In genomic region chr5:160289356-160289651, GRCh38 we compare ENCODE assay signal across 18 cellular contexts. TPM values are rescaled to one million over a fixed set of nuclear protein-coding genes. Genes with fewer than 3 reads are reported as not detected.
DNase-seq lines count a peak whose midpoint lies in the region; ATAC-seq and TF ChIP-seq lines count a peak whose summit lies in the region.
"Had no signal": no experiment of that assay in that cellular context is flagged by ENCODE, and none has a peak within 500 bp of the region (broad histone marks: within the 10 kb centered on the region; RNA-seq: fewer than 3 reads in every experiment).

No MANE protein-coding gene starts in this region.

- no peak overlapping the region for H3K4me3 Mint-ChIP-seq in natural killer cell treated with Interleukin-12 subunit alpha and Interleukin-12 subunit beta and Interleukin-15 and Interleukin-18, amount 100 ng/mL, for 72 hours
- H3K4me3 Mint-ChIP-seq: activated CD4-positive, alpha-beta memory T cell treated with anti-CD3 and anti-CD28 coated beads, Interleukin-2, amount 10 ng/mL, durations not matched to agents 7 days and 5 days; activated naive CD8-positive, alpha-beta T cell; nephron had no signal

- H3K4me3 ChIP-seq in GM12865 (ENCODE audit: low read depth, low read length) (no peak overlapping the region), GM23248 (no peak overlapping the region)
- H3K4me3 ChIP-seq: PC-9 had no signal

- no peak overlapping the region for H2AFZ ChIP-seq in GM23248
- H2AFZ ChIP-seq: PC-9 had no signal

- H3K4me1 ChIP-seq in foreskin keratinocyte (peaks cover 12% of the 10 kb centered on the region), GM23248 (ENCODE audit: insufficient read depth) (no peaks in the 10 kb centered on the region)

- peak overlapping the region; percentile 47 to 94 for H3K27ac Mint-ChIP-seq in natural killer cell treated with Interleukin-12 subunit alpha and Interleukin-12 subunit beta and Interleukin-15 and Interleukin-18, amount 100 ng/mL, for 72 hours
- H3K27ac Mint-ChIP-seq: activated CD4-positive, alpha-beta memory T cell treated with anti-CD3 and anti-CD28 coated beads, Interleukin-2, amount 10 ng/mL, durations not matched to agents 7 days and 5 days; activated naive CD8-positive, alpha-beta T cell had no signal

- 61 to 69% methylated on average over 2 of the region's 2 CpGs for WGBS in GM23248 (ENCODE audit: low coverage in 1 of 2, low lambda C conversion rate in 2 of 2, missing lambda C conversion rate in 2 of 2), 2 experiments

- no peaks in the 10 kb centered on the region for H3K36me3 ChIP-seq in GM23248 (ENCODE audit: low read depth)

- no peaks in the 10 kb centered on the region for H3K79me2 ChIP-seq in GM23248 (ENCODE audit: insufficient read depth)

- TF ChIP-seq CTCF in GM12865 (IDR thresholded peaks at IDR 0.05; ENCODE audit: insufficient read depth, low read depth, low read length, missing control alignments) (no peak), RWPE1 (conservative IDR thresholded peaks at IDR 0.05; ENCODE audit: low read depth) (no peak), foreskin keratinocyte (conservative IDR thresholded peaks at IDR 0.05) (no peak)

- H4K20me1 ChIP-seq in GM23248 (ENCODE audit: insufficient read depth) = no peaks in the 10 kb centered on the region

- in situ Hi-C loops in GM23248 (cut with MboI) = no loop called here

- POLR2A ChIA-PET in RWPE1 (lab: Yijun Ruan, JAX; ENCODE audit: low non-redundant PET) = no interaction called here

- H3K9me3 Mint-ChIP-seq in natural killer cell treated with Interleukin-12 subunit alpha and Interleukin-12 subunit beta and Interleukin-15 and Interleukin-18, amount 100 ng/mL, for 72 hours = no peaks in the 10 kb centered on the region
- H3K9me3 Mint-ChIP-seq: activated CD4-positive, alpha-beta memory T cell treated with anti-CD3 and anti-CD28 coated beads, Interleukin-2, amount 10 ng/mL, durations not matched to agents 7 days and 5 days; nephron had no signal

- peaks cover 15 to 51% of the 10 kb centered on the region in 2 donors for H3K4me1 Mint-ChIP-seq in natural killer cell treated with Interleukin-12 subunit alpha and Interleukin-12 subunit beta and Interleukin-15 and Interleukin-18, amount 100 ng/mL, for 72 hours (ENCODE audit: low read depth in 2 of 2)
- H3K4me1 Mint-ChIP-seq: activated CD4-positive, alpha-beta memory T cell treated with anti-CD3 and anti-CD28 coated beads, Interleukin-2, amount 10 ng/mL, durations not matched to agents 7 days and 5 days had no signal

- H3K27ac ChIP-seq in RWPE1 (peak overlapping the region; percentile 62), foreskin keratinocyte (no peak overlapping the region), GM23248 (no peak overlapping the region)
- H3K27ac ChIP-seq: PC-9 had no signal

- no peak overlapping the region for H3K4me2 ChIP-seq in GM23248 (ENCODE audit: unreplicated experiment)
- H3K4me2 ChIP-seq: PC-9 had no signal

- no peaks in the 10 kb centered on the region for H3K9me2 ChIP-seq in GM23248 (ENCODE audit: insufficient read depth)

- DNase-seq in GM12865 (ENCODE audit: low read depth) (peak; percentile 18), RWPE1 (ENCODE audit: low spot score) (no peak), foreskin keratinocyte (no peak), amniotic stem cell (lab: John Stamatoyannopoulos, UW) (no peak), GM23248 (no peak), NCI-H1694 treated with DMSO at 0.1 percent for 48 hours (lab: John Stamatoyannopoulos, UW) (no peak), DMS53 (lab: John Stamatoyannopoulos, UW) (no peak)
- DNase-seq in natural killer cell treated with Interleukin-12 subunit alpha and Interleukin-12 subunit beta and Interleukin-15 and Interleukin-18, amount 100 ng/mL, for 72 hours (ENCODE audit: low spot score) = no peak
- DNase-seq: activated CD4-positive, alpha-beta memory T cell treated with anti-CD3 and anti-CD28 coated beads, Interleukin-2, amount 10 ng/mL, durations not matched to agents 7 days and 5 days; activated T-cell treated with anti-CD3 and anti-CD28 coated beads, Interleukin-2, amount 50 U/mL, for 48 hours; Calu3; H7; hippocampal formation; NCI-H2081 treated with DMSO at 0.1 percent for 48 hours had no signal

- CTCF ChIA-PET in RWPE1 (lab: Yijun Ruan, JAX) = interaction anchor here (0.5 to 1.1 kb wide), 2 partner anchors 68 to 102 kb away, joined by 3 to 4 read pairs; no protein-coding TSS in a partner anchor

- H3K9ac ChIP-seq in GM23248 = no peak overlapping the region

- H3K9me3 ChIP-seq in GM23248 (ENCODE audit: low read depth) = no peaks in the 10 kb centered on the region

- peak; percentile 1 for ATAC-seq in foreskin keratinocyte
- no peak for ATAC-seq in natural killer cell treated with Interleukin-12 subunit alpha and Interleukin-12 subunit beta and Interleukin-15 and Interleukin-18, amount 100 ng/mL, for 72 hours

- H3K36me3 Mint-ChIP-seq in natural killer cell treated with Interleukin-12 subunit alpha and Interleukin-12 subunit beta and Interleukin-15 and Interleukin-18, amount 100 ng/mL, for 72 hours = no peaks in the 10 kb centered on the region
- H3K36me3 Mint-ChIP-seq: activated naive CD8-positive, alpha-beta T cell had no signal

- no peaks in the 10 kb centered on the region for H3K27me3 Mint-ChIP-seq in natural killer cell treated with Interleukin-12 subunit alpha and Interleukin-12 subunit beta and Interleukin-15 and Interleukin-18, amount 100 ng/mL, for 72 hours
- H3K27me3 Mint-ChIP-seq: activated naive CD8-positive, alpha-beta T cell had no signal

- H3K27me3 ChIP-seq in foreskin keratinocyte = no peaks in the 10 kb centered on the region
- H3K27me3 ChIP-seq in GM23248 (replicated peaks; ENCODE audit: insufficient read depth) = peaks cover 7% of the 10 kb centered on the region; the same call in 1 of the 2 replicates

- no peaks in the 10 kb centered on the region for H3F3A ChIP-seq in GM23248 (ENCODE audit: insufficient read depth)

RNA-seq across cellular contexts. Expression of gene CCNJL, which starts 23.1 kb away (rescaled TPM):
- total RNA-seq in foreskin keratinocyte = 3.1 and 3.5 TPM in 2 replicates
- 2.5 TPM in 2 replicates for polyA plus RNA-seq in foreskin keratinocyte
- 10 to 100 TPM in 1 of 2 donors, 1 to 10 TPM in 1; 5.6 to 20.1 TPM for total RNA-seq in natural killer cell treated with Interleukin-12 subunit alpha and Interleukin-12 subunit beta and Interleukin-15 and Interleukin-18, amount 100 ng/mL, for 72 hours
- total RNA-seq in GM23248 (2014; rRNA removed; shearing (Covaris generic)) = 0.43 TPM in 1 of 2 replicates, not detected in the other
- polyA plus RNA-seq in GM23248 (2016; fragmentation: Nextera tagmentation; extraction: Ambion mirVana) = 0.06 TPM in 1 of 2 replicates, not detected in the other
- total RNA-seq: activated CD4-positive, alpha-beta memory T cell treated with anti-CD3 and anti-CD28 coated beads, Interleukin-2, amount 10 ng/mL, durations not matched to agents 7 days and 5 days had no signal

RNA-seq across cellular contexts. Expression of gene FABP6, which starts 60.0 kb away (rescaled TPM):
- total RNA-seq in foreskin keratinocyte = not detected in 2 replicates
- polyA plus RNA-seq in foreskin keratinocyte = 0.07 TPM in 1 of 2 replicates, not detected in the other
- total RNA-seq in natural killer cell treated with Interleukin-12 subunit alpha and Interleukin-12 subunit beta and Interleukin-15 and Interleukin-18, amount 100 ng/mL, for 72 hours = not detected
- total RNA-seq in GM23248 (2014; rRNA removed; shearing (Covaris generic)) = not detected in 2 replicates
- not detected in 2 replicates for polyA plus RNA-seq in GM23248 (2016; fragmentation: Nextera tagmentation; extraction: Ambion mirVana)
- total RNA-seq: activated CD4-positive, alpha-beta memory T cell treated with anti-CD3 and anti-CD28 coated beads, Interleukin-2, amount 10 ng/mL, durations not matched to agents 7 days and 5 days; pulmonary artery endothelial cell had no signal
